Comparison of ENCODE assay signal across 1 cellular context in genomic region chr10:29584436-29584835, GRCh38.
TF ChIP-seq lines count a peak whose summit lies in the region.

No MANE protein-coding gene starts in this region.

TF ChIP-seq in IMR-90, 13 proteins besides CTCF, POLR2A, EP300 and RAD21:
- TF ChIP-seq FOS (IDR thresholded peaks at IDR 0.05; ENCODE audit: low read depth, low read length) (no peak), CEBPB (IDR thresholded peaks at IDR 0.05; ENCODE audit: low read depth, low read length) (no peak), BHLHE40 (IDR thresholded peaks at IDR 0.05; ENCODE audit: low read depth, low read length) (no peak), CHD1 (IDR thresholded peaks at IDR 0.05; ENCODE audit: low read depth, low read length) (no peak), SMC3 (IDR thresholded peaks at IDR 0.05; ENCODE audit: low read depth, low read length) (no peak), RFX5 (IDR thresholded peaks at IDR 0.05; ENCODE audit: low read depth, low read length) (no peak), MAFK (IDR thresholded peaks at IDR 0.05; ENCODE audit: low read depth, low read length) (no peak), NFE2L2 (IDR thresholded peaks at IDR 0.05; ENCODE audit: low read depth, low read length) (no peak), MXI1 (IDR thresholded peaks at IDR 0.05; ENCODE audit: borderline replicate concordance, low read depth, low read length) (no peak), RCOR1 (IDR thresholded peaks at IDR 0.05; ENCODE audit: insufficient replicate concordance, low read length) (no peak)
